ENCODE assay signal across 1 cellular context in genomic region chr5:56025303-56025885, GRCh38.
TF ChIP-seq lines count a peak whose summit lies in the region.

No MANE protein-coding gene starts in this region.

TF ChIP-seq in A549, 52 proteins besides CTCF, POLR2A, EP300 and RAD21 (continued from another document):
- TF ChIP-seq ATOH8 (CRISPR knock-in tag; IDR thresholded peaks at IDR 0.05; ENCODE audit: low read depth), result no peak
- no peak for TF ChIP-seq HDAC2 (IDR thresholded peaks at IDR 0.05)
- no peak for TF ChIP-seq HOXA7 (CRISPR knock-in tag; IDR thresholded peaks at IDR 0.05)
- TF ChIP-seq HEYL (CRISPR knock-in tag; IDR thresholded peaks at IDR 0.05), result no peak
- 0 out of 2 replicates have a peak, but pooled peaks have one; percentile 45 for TF ChIP-seq HOXB5 (CRISPR knock-in tag; IDR thresholded peaks at IDR 0.05)
- no peak for TF ChIP-seq ELK1 (IDR thresholded peaks at IDR 0.05; ENCODE audit: low read depth, low read length)
- TF ChIP-seq BHLHE40 (IDR thresholded peaks at IDR 0.05; ENCODE audit: low read depth, low read length), result no peak
- TF ChIP-seq TP53 (CRISPR knock-in tag; IDR thresholded peaks at IDR 0.05), result no peak
- no peak for TF ChIP-seq RCOR1 (IDR thresholded peaks at IDR 0.05; ENCODE audit: low read depth, low read length)
- no peak for TF ChIP-seq REST (IDR thresholded peaks at IDR 0.05)
- no peak for TF ChIP-seq FOSL2 (IDR thresholded peaks at IDR 0.05)
- TF ChIP-seq FOSL2 (CRISPR knock-in tag; IDR thresholded peaks at IDR 0.05), result peak; percentile 44; the same call in 1 of the 2 replicates
- no peak for TF ChIP-seq CBX8 (IDR thresholded peaks at IDR 0.05)
- TF ChIP-seq RARB (CRISPR knock-in tag; IDR thresholded peaks at IDR 0.05), result no peak
TF ChIP-seq in A549: peak in this region for 4.
